Comparison of ENCODE assay signal across 8 cellular contexts in the genomic region with DNA sequence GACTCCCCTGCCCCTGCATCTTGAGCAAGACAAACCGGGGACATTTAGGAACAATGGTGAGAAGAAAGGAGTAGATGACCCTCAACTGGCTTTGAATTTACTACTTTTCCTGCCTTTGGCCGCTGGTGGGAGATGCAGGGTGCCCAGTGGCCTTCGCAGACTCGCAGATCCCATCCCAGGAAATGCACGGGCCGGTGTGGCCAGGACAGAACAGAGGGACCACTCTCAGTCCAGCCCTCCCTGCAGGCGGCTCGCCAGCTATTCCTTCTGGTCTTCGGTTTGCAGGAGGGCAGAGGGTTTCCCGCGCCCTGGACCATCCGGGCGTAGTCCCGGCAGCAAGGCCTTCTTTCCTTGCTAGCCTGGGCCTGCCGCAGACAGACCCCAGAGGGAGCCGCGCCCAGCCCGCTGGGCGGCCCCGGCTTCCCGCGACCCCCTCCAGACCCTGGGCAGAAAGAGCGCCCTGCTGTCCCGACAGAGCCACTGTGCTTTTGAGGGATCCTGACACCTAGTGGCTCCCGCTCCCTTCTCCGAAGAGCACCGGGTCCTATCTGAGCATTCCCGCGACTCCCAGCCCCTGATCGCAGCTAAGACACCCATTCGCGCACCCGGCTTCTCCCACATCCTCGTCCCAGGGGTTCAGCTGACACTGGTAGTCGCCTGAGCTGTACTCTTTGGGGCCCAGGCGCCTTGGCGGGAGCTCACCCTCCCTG. TPM values are rescaled to one million over a fixed set of nuclear protein-coding genes. Genes with fewer than 3 reads are reported as not detected.
DNase-seq lines count a peak whose midpoint lies in the region; ATAC-seq and TF ChIP-seq lines count a peak whose summit lies in the region.

No MANE protein-coding gene starts in this region.

- peak overlapping the region; percentile 79 for H3K18ac ChIP-seq in neuronal stem cell (ENCODE audit: low read length)

- H2BK12ac ChIP-seq in neuronal stem cell (ENCODE audit: low read length), result no peak overlapping the region

- peak overlapping the region; percentile 63 for H3K14ac ChIP-seq in neuronal stem cell (ENCODE audit: low read length)

- H2AFZ ChIP-seq in fibroblast of lung (ENCODE audit: low read length) (no peak overlapping the region), neuronal stem cell (ENCODE audit: low read length) (peak overlapping the region; percentile 94)

- H4K91ac ChIP-seq in neuronal stem cell (ENCODE audit: low read depth, low read length, poor library complexity), result no peak overlapping the region

- TF ChIP-seq CTCF in fibroblast of lung (conservative IDR thresholded peaks at IDR 0.05 in 1 of 2, IDR thresholded peaks at IDR 0.05 in 1 of 2; ENCODE audit: low read depth in 1 of 2, low read length in 2 of 2), result peak; percentile 0 to 21

- H3K4me3 ChIP-seq in fibroblast of lung (replicated peaks in 1 of 4; ENCODE audit: control extremely low read depth in 1 of 4, insufficient read depth in 1 of 4, low read depth in 3 of 4, low read length in 4 of 4) (peak overlapping the region in 2 of 4 experiments; percentile 31 to 41), neuronal stem cell (ENCODE audit: low read length in 2 of 2) (peak overlapping the region; percentile 55 to 83)

- H2BK15ac ChIP-seq in neuronal stem cell (ENCODE audit: low read length), result peak overlapping the region; percentile 35

- H3K9me3 ChIP-seq in ES-I3 (ENCODE audit: control insufficient read depth, insufficient read depth, low read length) (no peaks in the 10 kb centered on the region), fibroblast of lung (ENCODE audit: control insufficient read depth, insufficient read depth, low read depth, low read length) (no peaks in the 10 kb centered on the region), neuronal stem cell (replicated peaks in 1 of 2; ENCODE audit: control insufficient read depth in 2 of 2, insufficient read depth in 1 of 2, low read depth in 1 of 2, low read length in 2 of 2) (peaks cover 3% of the 10 kb centered on the region in 2 donors)

- no peak overlapping the region for H3K4ac ChIP-seq in neuronal stem cell (ENCODE audit: low read length)

- H3K4me1 ChIP-seq in ES-I3 (ENCODE audit: insufficient read depth, low read length), result no peaks in the 10 kb centered on the region
- no peaks in the 10 kb centered on the region for H3K4me1 ChIP-seq in fibroblast of lung (ENCODE audit: control insufficient read depth, extremely low read depth, insufficient read depth, low read length)
- H3K4me1 ChIP-seq in neuronal stem cell (ENCODE audit: control insufficient read depth in 2 of 2, insufficient read depth in 1 of 2, low read depth in 1 of 2, low read length in 2 of 2), result peaks cover 5 to 7% of the 10 kb centered on the region in 2 donors

- peaks cover 25% of the 10 kb centered on the region for H3K27me3 ChIP-seq in fibroblast of lung (ENCODE audit: control insufficient read depth, insufficient read depth, low read length)
- H3K27me3 ChIP-seq in neuronal stem cell (ENCODE audit: control insufficient read depth in 3 of 3, insufficient read depth in 3 of 3, low read depth in 1 of 3, low read length in 3 of 3), result peaks cover 0 to 18% (median 3%) of the 10 kb centered on the region in 3 experiments

- no peaks in the 10 kb centered on the region for H3K79me1 ChIP-seq in neuronal stem cell (ENCODE audit: low read depth, low read length)

- H3K4me2 ChIP-seq in fibroblast of lung (ENCODE audit: extremely low read depth, insufficient read depth, low read length) (peak overlapping the region; percentile 35), neuronal stem cell (ENCODE audit: insufficient read depth, low read length, poor library complexity, severe bottlenecking) (peak overlapping the region; percentile 81)

- H3K36me3 ChIP-seq in ES-I3 (ENCODE audit: insufficient read depth, low read length) (no peaks in the 10 kb centered on the region), fibroblast of lung (ENCODE audit: control insufficient read depth, insufficient read depth, low read length) (no peaks in the 10 kb centered on the region), neuronal stem cell (replicated peaks in 1 of 2; ENCODE audit: control insufficient read depth in 2 of 2, insufficient read depth in 2 of 2, low read length in 2 of 2) (no peaks in the 10 kb centered on the region)

- H4K8ac ChIP-seq in neuronal stem cell (ENCODE audit: low read depth, low read length), result no peak overlapping the region

- H2BK120ac ChIP-seq in neuronal stem cell (ENCODE audit: low read depth, low read length), result no peak overlapping the region

- DNase-seq in NCI-H526 treated with DMSO at 0.1 percent for 48 hours (lab: John Stamatoyannopoulos, UW) (peak; percentile 33), fibroblast of lung (ENCODE audit: low read depth in 2 of 2) (no peak), neuronal stem cell (ENCODE audit: low spot score) (peak; percentile 62), MV-4-11 (lab: John Stamatoyannopoulos, UW) (no peak), NCI-H226 (no peak)
- DNase-seq in stimulated activated CD4-positive, alpha-beta T cell treated with anti-CD3 and anti-CD28 coated beads, Interleukin-12 subunit alpha, Interleukin-12 subunit beta, amount 100 ng/mL, for 4 hours, result no peak

- ATAC-seq in GM19351 (IDR thresholded peaks at IDR 0.05; ENCODE audit: unreplicated experiment), result no peak

- no peak overlapping the region for H3K27ac ChIP-seq in fibroblast of lung (ENCODE audit: insufficient read depth, low read length)
- peak overlapping the region; percentile 9 for H3K27ac ChIP-seq in neuronal stem cell (replicated peaks; ENCODE audit: low read length)

- no peak overlapping the region for H2AK5ac ChIP-seq in neuronal stem cell (ENCODE audit: low read depth, low read length)

- H2BK5ac ChIP-seq in neuronal stem cell (ENCODE audit: low read length), result no peak overlapping the region

- H3K9ac ChIP-seq in ES-I3 (ENCODE audit: low read depth, low read length) (peak overlapping the region; percentile 51; the same call in 1 of the 2 replicates), fibroblast of lung (ENCODE audit: insufficient read depth, low read length) (no peak overlapping the region), neuronal stem cell (ENCODE audit: low read depth, low read length, poor library complexity) (peak overlapping the region; percentile 73)

- H4K20me1 ChIP-seq in fibroblast of lung (ENCODE audit: control insufficient read depth, extremely low read depth, insufficient read depth, low read length), result no peaks in the 10 kb centered on the region

- H3K79me2 ChIP-seq in fibroblast of lung (ENCODE audit: control insufficient read depth, insufficient read depth, low read length), result no peaks in the 10 kb centered on the region

- no CpG with 5 or more reads among the region's 37 CpGs for WGBS in neuronal stem cell (ENCODE audit: extremely low coverage in 2 of 2, insufficient read length in 2 of 2, insufficient replicate concordance in 1 of 2), 2 donors

- H3K23ac ChIP-seq in neuronal stem cell (ENCODE audit: low read depth, low read length, poor library complexity), result no peak overlapping the region

RNA-seq across cellular contexts. Expression of gene CFAP90, which starts 1.2 kb away (rescaled TPM):
- total RNA-seq in fibroblast of lung, result 0.26 TPM in 1 of 2 replicates, not detected in the other
- polyA plus RNA-seq in fibroblast of lung, result not detected in 2 replicates
- not detected in 2 replicates for polyA plus RNA-seq in fibroblast of lung (2012)
- not detected in 2 replicates for polyA minus RNA-seq in fibroblast of lung (ENCODE audit: low replicate concordance)
- 0.81 TPM for polyA plus RNA-seq in neuronal stem cell (2013, experiment 1 of 2)
- 1.0 TPM for polyA plus RNA-seq in neuronal stem cell (2013, experiment 2 of 2)

RNA-seq across cellular contexts. Expression of gene FASTKD3, which starts 19.1 kb away (rescaled TPM):
- 10.8 and 12.7 TPM in 2 replicates for total RNA-seq in fibroblast of lung
- polyA plus RNA-seq in fibroblast of lung, result 16.8 and 19.0 TPM in 2 replicates
- 7.9 and 8.9 TPM in 2 replicates for polyA plus RNA-seq in fibroblast of lung (2012)
- polyA minus RNA-seq in fibroblast of lung (ENCODE audit: low replicate concordance), result 3.6 and 5.5 TPM in 2 replicates
- polyA plus RNA-seq in neuronal stem cell (2013, experiment 1 of 2), result 4.8 TPM
- polyA plus RNA-seq in neuronal stem cell (2013, experiment 2 of 2), result 5.0 TPM

RNA-seq across cellular contexts. Expression of gene MTRR, which starts 19.3 kb away (rescaled TPM):
- 19.0 and 21.1 TPM in 2 replicates for total RNA-seq in fibroblast of lung
- 40.5 and 45.1 TPM in 2 replicates for polyA plus RNA-seq in fibroblast of lung
- polyA plus RNA-seq in fibroblast of lung (2012), result 22.6 and 23.7 TPM in 2 replicates
- 32.2 and 50.2 TPM in 2 replicates for polyA minus RNA-seq in fibroblast of lung (ENCODE audit: low replicate concordance)
- 33.5 TPM for polyA plus RNA-seq in neuronal stem cell (2013, experiment 1 of 2)
- 34.6 TPM for polyA plus RNA-seq in neuronal stem cell (2013, experiment 2 of 2)

Comparison
In these comparisons a context has a peak if more than half of its experiments do, and no peak if none do; other contexts are left out.
1. DNase-seq: peak in NCI-H526 treated with DMSO at 0.1 percent for 48 hours (single experiment) and neuronal stem cell (single experiment); none in fibroblast of lung (0 of 2), stimulated activated CD4-positive, alpha-beta T cell treated with anti-CD3 and anti-CD28 coated beads, Interleukin-12 subunit alpha, Interleukin-12 subunit beta, amount 100 ng/mL, for 4 hours (single experiment), MV-4-11 (single experiment) and NCI-H226 (single experiment).